In the genomic region with DNA sequence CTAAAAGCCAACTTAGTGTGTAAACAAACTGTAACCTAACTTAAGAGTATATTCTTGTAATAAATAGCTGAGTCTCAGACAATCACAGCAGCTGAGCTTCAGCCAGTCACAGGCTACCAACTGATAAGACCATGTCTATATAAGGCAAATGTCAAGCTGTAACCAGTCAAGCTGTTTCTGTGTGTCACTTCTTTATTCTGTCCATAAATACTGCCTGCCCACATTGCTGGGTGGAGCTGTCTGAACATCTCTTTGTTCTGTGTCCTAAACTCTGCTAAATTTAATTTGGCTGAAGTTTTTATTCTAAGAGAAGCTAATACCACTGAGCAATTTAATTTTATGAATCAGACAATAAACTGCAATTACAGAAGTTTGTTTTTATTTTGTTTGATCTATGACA, we compare ENCODE assay signal across 9 cellular contexts.
"Had no signal": no experiment of that assay in that cellular context is flagged by ENCODE, and none has a peak within 500 bp of the region (broad histone marks: within the 10 kb centered on the region; RNA-seq: fewer than 3 reads in every experiment).

No MANE protein-coding gene starts in this region.

- ATAC-seq: esophagus mucosa; right lobe of liver; stimulated activated effector memory CD8-positive, alpha-beta T cell treated with anti-CD3 and anti-CD28 coated beads, Interleukin-12 subunit alpha, Interleukin-12 subunit beta, amount 100 ng/mL, for 72 hours had no signal

- DNase-seq: activated CD4-positive, alpha-beta T cell treated with anti-CD3 and anti-CD28 coated beads, Interleukin-2, amount 10 ng/mL, durations not matched to agents 7 days and 5 days; activated gamma-delta T cell treated with Interleukin-2 at 50 U/mL for 16 hours; central memory CD4-positive, alpha-beta T cell; hippocampal formation; right lobe of liver; spleen; thyroid gland had no signal
